7 cellular contexts compared by ENCODE assay signal in genomic region chr15:69888406-69888805, GRCh38.
"Had no signal": no experiment of that assay in that cellular context is flagged by ENCODE, and none has a peak within 500 bp of the region (broad histone marks: within the 10 kb centered on the region; RNA-seq: fewer than 3 reads in every experiment).

No MANE protein-coding gene starts in this region.

- ATAC-seq: HepG2, K562 had no signal

- H3K4me3 Mint-ChIP-seq: IgD-negative memory B cell had no signal

- H3K27ac ChIP-seq: HL-60 had no signal

- H3K4me3 ChIP-seq: K562 had no signal

- DNase-seq: IMR-90, KBM-7, KG1 had no signal
